Comparison of ENCODE assay signal across 16 cellular contexts in genomic region chr1:245614476-245614875, GRCh38.
DNase-seq lines count a peak whose midpoint lies in the region; ATAC-seq and TF ChIP-seq lines count a peak whose summit lies in the region.
"Had no signal": no experiment of that assay in that cellular context is flagged by ENCODE, and none has a peak within 500 bp of the region (broad histone marks: within the 10 kb centered on the region; RNA-seq: fewer than 3 reads in every experiment).

No MANE protein-coding gene starts in this region.

- H3K36me3 ChIP-seq in heart left ventricle: no peaks in the 10 kb centered on the region
- peaks cover 3% of the 10 kb centered on the region for H3K36me3 ChIP-seq in adipocyte (ENCODE audit: control insufficient read depth, insufficient read depth, low read length, severe bottlenecking)
- H3K36me3 ChIP-seq: MG63 had no signal

- TF ChIP-seq POLR2A in heart left ventricle (IDR thresholded peaks at IDR 0.05): no peak

- H3K4me3 ChIP-seq in heart left ventricle: peak overlapping the region in 3 of 12 donors; percentile 16 to 21 (median 18)
- H3K4me3 ChIP-seq in right cardiac atrium (ENCODE audit: low read length): no peak overlapping the region
- peak overlapping the region; percentile 55 for H3K4me3 ChIP-seq in adipocyte (ENCODE audit: low read length)
- H3K4me3 ChIP-seq: A549, MG63, PC-9 had no signal

- ATAC-seq in heart left ventricle (peak in 3 of 4 donors; percentile 11 to 59 (median 44)), right cardiac atrium (no peak), left cardiac atrium (peak; percentile 39 to 44), HG02571 (IDR thresholded peaks at IDR 0.05; ENCODE audit: unreplicated experiment) (no peak)
- ATAC-seq: A549 had no signal

- peaks cover 0 to 8% (median 0%) of the 10 kb centered on the region in 12 donors for H3K4me1 ChIP-seq in heart left ventricle
- no peaks in the 10 kb centered on the region for H3K4me1 ChIP-seq in right cardiac atrium (ENCODE audit: control insufficient read depth, insufficient read depth, low read length)
- peaks cover 16% of the 10 kb centered on the region for H3K4me1 ChIP-seq in adipocyte (ENCODE audit: control insufficient read depth, insufficient read depth, low read length)
- H3K4me1 ChIP-seq: A549 had no signal

- no peaks in the 10 kb centered on the region for H3K27me3 ChIP-seq in heart left ventricle
- no peaks in the 10 kb centered on the region for H3K27me3 ChIP-seq in right cardiac atrium (ENCODE audit: control insufficient read depth, insufficient read depth)
- H3K27me3 ChIP-seq in adipocyte (replicated peaks; ENCODE audit: control insufficient read depth, insufficient read depth, low read length): no peaks in the 10 kb centered on the region
- H3K27me3 ChIP-seq: MG63 had no signal

- H3K9me3 ChIP-seq in heart left ventricle (no peaks in the 10 kb centered on the region), right cardiac atrium (ENCODE audit: control insufficient read depth, low read length) (no peaks in the 10 kb centered on the region), adipocyte (ENCODE audit: control insufficient read depth, low read length) (no peaks in the 10 kb centered on the region)
- H3K9me3 ChIP-seq: A549, MG63 had no signal

- H3K27ac ChIP-seq in heart left ventricle (no peak overlapping the region), right cardiac atrium (ENCODE audit: low read length) (no peak overlapping the region)
- H3K27ac ChIP-seq: A549, KMS-11, PC-9 had no signal

- 63 to 85% (median 75%) methylated on average over 13 of the region's 13 CpGs for WGBS in heart left ventricle, 4 donors
- 67% methylated on average over 13 of the region's 13 CpGs for WGBS in right cardiac atrium

- H3K9ac ChIP-seq in adipocyte (ENCODE audit: low read length): peak overlapping the region; percentile 9
- H3K9ac ChIP-seq: KMS-11 had no signal

- peak in 1 of 5 donors; percentile 21 for DNase-seq in heart left ventricle
- no peak for DNase-seq in right cardiac atrium
- peak; percentile 20 for DNase-seq in adipocyte (ENCODE audit: low read depth)
- DNase-seq in left cardiac atrium: no peak
- DNase-seq in GM19238 (ENCODE audit: insufficient read length, low spot score): no peak
- DNase-seq in iPS-NIHi11 (ENCODE audit: low spot score): no peak
- DNase-seq: Calu3; CD4-positive, alpha-beta T cell; MG63; NCI-H1105; NCI-H1694 treated with DMSO at 0.1 percent for 48 hours; NCI-H774; PC-9 had no signal

- intact Hi-C loops in heart left ventricle (cut with DNase I) (no loop called here), right cardiac atrium (cut with DNase I) (no loop called here), left cardiac atrium (cut with DNase I) (no loop called here)

- TF ChIP-seq CTCF in heart left ventricle (IDR thresholded peaks at IDR 0.05): peak in 1 of 12 donors; percentile 15

Comparison
In these comparisons a context has a peak if more than half of its experiments do, and no peak if none do; other contexts are left out.
1. ATAC-seq: peak in heart left ventricle (3 of 4) and left cardiac atrium (2 of 2); none in right cardiac atrium (0 of 2) and HG02571 (single experiment).